ENCODE assay signal across 17 cellular contexts in genomic region chr4:76943129-76943620, GRCh38. TPM values are rescaled to one million over a fixed set of nuclear protein-coding genes. Genes with fewer than 3 reads are reported as not detected.
DNase-seq lines count a peak whose midpoint lies in the region; ATAC-seq, FAIRE-seq and TF ChIP-seq lines count a peak whose summit lies in the region.
"Had no signal": no experiment of that assay in that cellular context is flagged by ENCODE, and none has a peak within 500 bp of the region (broad histone marks: within the 10 kb centered on the region; RNA-seq: fewer than 3 reads in every experiment).

No MANE protein-coding gene starts in this region.

- peaks cover 3% of the 10 kb centered on the region for H3K4me1 Mint-ChIP-seq in progenitor cell of endocrine pancreas (ENCODE audit: low read depth)

- peaks cover 30% of the 10 kb centered on the region for H3K4me1 ChIP-seq in osteoblast (ENCODE audit: insufficient read depth, low read length)
- H3K4me1 ChIP-seq in testis = peaks cover under 1% of the 10 kb centered on the region

- H3K4me3 Mint-ChIP-seq in progenitor cell of endocrine pancreas (ENCODE audit: low read depth) = no peak overlapping the region
- H3K4me3 Mint-ChIP-seq: CD14-positive monocyte, WTC11 had no signal

- intact Hi-C loops in testis (cut with DNase I; ENCODE audit: low total_unique reads) = no loop called here

- no peaks in the 10 kb centered on the region for H3K9me3 ChIP-seq in osteoblast (ENCODE audit: low read depth, low read length)
- no peaks in the 10 kb centered on the region for H3K9me3 ChIP-seq in testis
- H3K9me3 ChIP-seq: mucosa of descending colon, neutrophil had no signal

- H3K9me3 Mint-ChIP-seq in progenitor cell of endocrine pancreas (ENCODE audit: low read depth) = no peaks in the 10 kb centered on the region

- H3K27me3 ChIP-seq in osteoblast (ENCODE audit: insufficient read depth, low read length) = no peaks in the 10 kb centered on the region
- H3K27me3 ChIP-seq in testis = no peaks in the 10 kb centered on the region
- H3K27me3 ChIP-seq: heart left ventricle had no signal

- WGBS in testis, 2 donors = 70 to 77% methylated on average over 6 of the region's 6 CpGs

- no peak overlapping the region for H3K27ac Mint-ChIP-seq in progenitor cell of endocrine pancreas
- H3K27ac Mint-ChIP-seq: CD14-positive monocyte, WTC11 had no signal

- H4K20me1 ChIP-seq in osteoblast (ENCODE audit: insufficient read depth, low read length) = peaks cover 19% of the 10 kb centered on the region

- H3K27ac ChIP-seq in osteoblast (ENCODE audit: low read depth, low read length) = peak overlapping the region; percentile 54
- no peak overlapping the region for H3K27ac ChIP-seq in testis
- H3K27ac ChIP-seq: heart left ventricle, neutrophil had no signal

- ATAC-seq in GM21825 (IDR thresholded peaks at IDR 0.05; ENCODE audit: unreplicated experiment) = no peak
- ATAC-seq: mucosa of descending colon, WTC11 had no signal

- TF ChIP-seq POLR2A in testis (IDR thresholded peaks at IDR 0.05) = no peak

- H3K4me3 ChIP-seq in osteoblast (ENCODE audit: insufficient read depth, low read length) (no peak overlapping the region), testis (no peak overlapping the region)
- H3K4me3 ChIP-seq: heart left ventricle, mucosa of descending colon had no signal

- H3K27me3 Mint-ChIP-seq in progenitor cell of endocrine pancreas = no peaks in the 10 kb centered on the region

- peaks cover 21% of the 10 kb centered on the region for H3K79me2 ChIP-seq in osteoblast (ENCODE audit: insufficient read depth, low read length)

- H3K36me3 Mint-ChIP-seq in progenitor cell of endocrine pancreas (ENCODE audit: insufficient read depth) = peaks cover 3% of the 10 kb centered on the region
- H3K36me3 Mint-ChIP-seq: CD14-positive monocyte had no signal

- no peak overlapping the region for H2AFZ ChIP-seq in osteoblast (ENCODE audit: low read length)

- peak overlapping the region; percentile 48 for H3K4me2 ChIP-seq in osteoblast (ENCODE audit: insufficient read depth, low read length)

- H3K36me3 ChIP-seq in osteoblast (ENCODE audit: insufficient read depth, low read length) (no peaks in the 10 kb centered on the region), testis (ENCODE audit: low read depth, missing control alignments) (no peaks in the 10 kb centered on the region)
- H3K36me3 ChIP-seq: neutrophil had no signal

- peak; percentile 7 for FAIRE-seq in RCC 7860 (lab: Jason Lieb, UNC)
- FAIRE-seq: kidney had no signal

- DNase-seq in GM03348 (ENCODE audit: low spot score) (peak; percentile 68), RCC 7860 (ENCODE audit: low spot score) (peak; percentile 14), dermis blood vessel endothelial cell (peak; percentile 14), osteoblast (ENCODE audit: insufficient read length, low spot score, missing footprints) (peak; percentile 88), progenitor cell of endocrine pancreas (ENCODE audit: low spot score, unreplicated experiment) (no peak), testis (no peak)
- DNase-seq: DMS53; kidney; mucosa of descending colon; NCI-H1417; stimulated activated CD4-positive, alpha-beta T cell treated with anti-CD3 and anti-CD28 coated beads, Interleukin-4, amount 100 ng/mL, for 4 hours; T-helper 1 cell had no signal

- TF ChIP-seq CTCF in osteoblast (IDR thresholded peaks at IDR 0.05; ENCODE audit: extremely low read depth, low read depth, low read length) = no peak
- no peak for TF ChIP-seq CTCF in progenitor cell of endocrine pancreas (IDR thresholded peaks at IDR 0.05; ENCODE audit: unreplicated experiment)
- TF ChIP-seq CTCF in testis (IDR thresholded peaks at IDR 0.05) = no peak

RNA-seq across cellular contexts. Expression of gene SEPTIN11, which starts 6.4 kb away (rescaled TPM):
- 160 and 179 TPM in 2 replicates for total RNA-seq in dermis blood vessel endothelial cell
- total RNA-seq in osteoblast = 456 and 473 TPM in 2 replicates
- total RNA-seq in progenitor cell of endocrine pancreas = 80.4 and 84.1 TPM in 2 replicates
- total RNA-seq in testis = 10 to 100 TPM; 21.2 to 22.8 TPM
- polyA plus RNA-seq in testis (ENCODE audit: insufficient read depth, low read depth, low replicate concordance) = 15.5 TPM

RNA-seq across cellular contexts. Expression of gene SOWAHB, which starts 45.2 kb away (rescaled TPM):
- total RNA-seq in dermis blood vessel endothelial cell (under 0.01 TPM in 1 of 2 replicates, not detected in the other), osteoblast (under 0.01 TPM in 2 replicates), progenitor cell of endocrine pancreas (4.3 and 4.9 TPM in 2 replicates), testis (under 1 TPM; 0.08 to 0.12 TPM)
- polyA plus RNA-seq in testis (ENCODE audit: insufficient read depth, low read depth, low replicate concordance) = 0.21 TPM
- polyA plus RNA-seq: CD14-positive monocyte, heart left ventricle had no signal

Comparison
In these comparisons a context has a peak if more than half of its experiments do, and no peak if none do; other contexts are left out.
1. DNase-seq: peak in GM03348 (single experiment), RCC 7860 (single experiment), dermis blood vessel endothelial cell (single experiment) and osteoblast (single experiment); none in progenitor cell of endocrine pancreas (single experiment) and testis (single experiment).